Comparison of ENCODE assay signal across 1 cellular context in genomic region chr19:47418595-47419036, GRCh38.
TF ChIP-seq lines count a peak whose summit lies in the region.

No MANE protein-coding gene starts in this region.

TF ChIP-seq in GM23338, 12 proteins besides CTCF, POLR2A, EP300 and RAD21 (continued from another document):
- TF ChIP-seq ZNF462 (CRISPR knock-in tag; IDR thresholded peaks at IDR 0.05) (no peak), POLR2AphosphoS5 (IDR thresholded peaks at IDR 0.05; ENCODE audit: low read depth) (no peak)
